In the genomic region with DNA sequence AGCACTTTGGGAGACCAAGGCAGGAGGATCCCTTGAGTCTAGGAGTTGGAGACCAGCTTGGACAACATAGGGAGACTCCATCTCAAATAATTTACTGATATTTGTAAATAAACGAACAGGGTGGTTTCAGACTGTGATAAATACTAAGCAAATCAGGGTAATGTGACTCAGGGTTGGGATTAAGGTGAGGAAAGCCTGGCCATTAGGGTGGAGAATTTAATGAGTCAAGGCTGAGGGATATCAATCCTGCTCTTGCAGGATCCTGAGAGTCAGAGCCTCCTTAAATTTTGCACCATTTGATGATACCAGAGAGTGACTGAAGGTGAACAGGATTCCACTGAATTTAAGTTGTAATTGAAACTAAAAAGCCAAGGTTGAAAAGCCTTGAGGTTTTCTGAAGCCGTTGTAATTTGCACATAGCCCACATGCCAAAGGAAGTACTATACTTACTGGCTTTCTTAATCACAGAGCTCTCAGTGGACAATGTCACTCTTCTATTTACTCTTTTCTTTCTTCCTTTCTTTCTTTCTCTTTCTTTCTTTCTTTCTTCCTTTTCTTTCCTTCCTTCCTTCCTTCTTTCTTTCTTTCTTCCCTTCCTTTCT, we compare ENCODE assay signal across 10 cellular contexts. TPM values are rescaled to one million over a fixed set of nuclear protein-coding genes. Genes with fewer than 3 reads are reported as not detected.
DNase-seq lines count a peak whose midpoint lies in the region; TF ChIP-seq lines count a peak whose summit lies in the region.
"Had no signal": no experiment of that assay in that cellular context is flagged by ENCODE, and none has a peak within 500 bp of the region (broad histone marks: within the 10 kb centered on the region; RNA-seq: fewer than 3 reads in every experiment).

No MANE protein-coding gene starts in this region.

- H3K9me3 ChIP-seq in A673 (ENCODE audit: low read depth, low read length, poor library complexity, severe bottlenecking) = no peaks in the 10 kb centered on the region

- no TSS peak for BruUV-seq in A673 (replicated peaks; lab: Mats Ljungman, UMichigan)

- peak overlapping the region; percentile 35 for H3K4me3 Mint-ChIP-seq in activated naive CD4-positive, alpha-beta T cell treated with anti-CD3 and anti-CD28 coated beads, Interleukin-2, amount 10 ng/mL, durations not matched to agents 7 days and 5 days
- H3K4me3 Mint-ChIP-seq in activated naive CD8-positive, alpha-beta T cell = peak overlapping the region; percentile 10
- H3K4me3 Mint-ChIP-seq in progenitor cell of endocrine pancreas (ENCODE audit: low read depth) = no peak overlapping the region

- H3K27ac Mint-ChIP-seq in activated naive CD4-positive, alpha-beta T cell treated with anti-CD3 and anti-CD28 coated beads, Interleukin-2, amount 10 ng/mL, durations not matched to agents 7 days and 5 days = peak overlapping the region; percentile 82
- H3K27ac Mint-ChIP-seq in activated naive CD8-positive, alpha-beta T cell = no peak overlapping the region
- no peak overlapping the region for H3K27ac Mint-ChIP-seq in progenitor cell of endocrine pancreas

- CTCF ChIA-PET in activated naive CD4-positive, alpha-beta T cell treated with anti-CD3 and anti-CD28 coated beads, Interleukin-2, amount 10 ng/mL, durations not matched to agents 7 days and 5 days (lab: Charles Lee) = no interaction called here
- CTCF ChIA-PET in A673 (lab: Charles Lee) = no interaction called here

- H3K9me3 Mint-ChIP-seq in activated naive CD4-positive, alpha-beta T cell treated with anti-CD3 and anti-CD28 coated beads, Interleukin-2, amount 10 ng/mL, durations not matched to agents 7 days and 5 days = no peaks in the 10 kb centered on the region
- H3K9me3 Mint-ChIP-seq in activated naive CD8-positive, alpha-beta T cell (ENCODE audit: low read depth) = no peaks in the 10 kb centered on the region
- H3K9me3 Mint-ChIP-seq in progenitor cell of endocrine pancreas (ENCODE audit: low read depth) = peaks cover 4% of the 10 kb centered on the region

- no peaks in the 10 kb centered on the region for H3K27me3 ChIP-seq in A673 (replicated peaks; ENCODE audit: insufficient read depth, low read depth, low read length, poor library complexity)

- peaks cover 41% of the 10 kb centered on the region for H3K4me1 Mint-ChIP-seq in activated naive CD4-positive, alpha-beta T cell treated with anti-CD3 and anti-CD28 coated beads, Interleukin-2, amount 10 ng/mL, durations not matched to agents 7 days and 5 days
- H3K4me1 Mint-ChIP-seq in activated naive CD8-positive, alpha-beta T cell (ENCODE audit: low read depth) = peaks cover 22% of the 10 kb centered on the region
- H3K4me1 Mint-ChIP-seq in progenitor cell of endocrine pancreas (ENCODE audit: low read depth) = peaks cover 11% of the 10 kb centered on the region

- no peaks in the 10 kb centered on the region for H3K27me3 Mint-ChIP-seq in activated naive CD4-positive, alpha-beta T cell treated with anti-CD3 and anti-CD28 coated beads, Interleukin-2, amount 10 ng/mL, durations not matched to agents 7 days and 5 days
- H3K27me3 Mint-ChIP-seq in activated naive CD8-positive, alpha-beta T cell = no peaks in the 10 kb centered on the region
- H3K27me3 Mint-ChIP-seq in progenitor cell of endocrine pancreas = no peaks in the 10 kb centered on the region

- peaks cover 11% of the 10 kb centered on the region for H3K4me1 ChIP-seq in A673 (ENCODE audit: insufficient read depth, low read length, poor library complexity, severe bottlenecking)

- no peaks in the 10 kb centered on the region for H3K36me3 ChIP-seq in A673 (ENCODE audit: insufficient read depth, low read length, poor library complexity, severe bottlenecking)

- DNase-seq in activated naive CD4-positive, alpha-beta T cell treated with anti-CD3 and anti-CD28 coated beads, Interleukin-2, amount 10 ng/mL, durations not matched to agents 7 days and 5 days = no peak
- no peak for DNase-seq in activated naive CD4-positive, alpha-beta T cell (lab: John Stamatoyannopoulos, UW)
- peak; percentile 37 for DNase-seq in HPDE6-E6E7 (ENCODE audit: extremely low spot score)
- peak; percentile 45 for DNase-seq in renal cortical epithelial cell (ENCODE audit: low read depth)
- DNase-seq in A673 (ENCODE audit: low spot score) = no peak
- no peak for DNase-seq in DMS 273 (lab: John Stamatoyannopoulos, UW; ENCODE audit: unreplicated experiment)
- no peak for DNase-seq in progenitor cell of endocrine pancreas (ENCODE audit: low spot score, unreplicated experiment)
- DNase-seq: anterior cingulate cortex, NCI-H2107 had no signal

- no peak overlapping the region for H3K4me3 ChIP-seq in A673 (ENCODE audit: low read depth, low read length, poor library complexity, severe bottlenecking)

- peaks cover 39% of the 10 kb centered on the region for H3K36me3 Mint-ChIP-seq in activated naive CD4-positive, alpha-beta T cell treated with anti-CD3 and anti-CD28 coated beads, Interleukin-2, amount 10 ng/mL, durations not matched to agents 7 days and 5 days
- peaks cover 6% of the 10 kb centered on the region for H3K36me3 Mint-ChIP-seq in activated naive CD8-positive, alpha-beta T cell
- H3K36me3 Mint-ChIP-seq in progenitor cell of endocrine pancreas (ENCODE audit: insufficient read depth) = peaks cover 8% of the 10 kb centered on the region

- TF ChIP-seq CTCF in A673 (conservative IDR thresholded peaks at IDR 0.05; ENCODE audit: low read depth, low read length) (no peak), progenitor cell of endocrine pancreas (IDR thresholded peaks at IDR 0.05; ENCODE audit: unreplicated experiment) (no peak)

- intact Hi-C loops in A673 (cut with micrococcal nuclease; ENCODE audit: unreplicated experiment) = no loop called here

- POLR2A ChIA-PET in A673 (lab: Charles Lee; ENCODE audit: low non-redundant PET) = no interaction called here

- H3K27ac ChIP-seq in A673 (ENCODE audit: low read depth, low read length, poor library complexity, severe bottlenecking) = no peak overlapping the region

RNA-seq across cellular contexts. Expression of a gene that starts 28.6 kb away (rescaled TPM):
- 48.0 and 50.9 TPM in 2 replicates for total RNA-seq in renal cortical epithelial cell
- 19.9 and 23.0 TPM in 2 replicates for total RNA-seq in A673 (2021)
- total RNA-seq in progenitor cell of endocrine pancreas = 11.5 and 12.7 TPM in 2 replicates

Comparison
In these comparisons a context has a peak if more than half of its experiments do, and no peak if none do; other contexts are left out.
1. DNase-seq: peak in HPDE6-E6E7 (single experiment) and renal cortical epithelial cell (single experiment); none in activated naive CD4-positive, alpha-beta T cell treated with anti-CD3 and anti-CD28 coated beads, Interleukin-2, amount 10 ng/mL, durations not matched to agents 7 days and 5 days (single experiment), activated naive CD4-positive, alpha-beta T cell (0 of 4), A673 (single experiment), DMS 273 (single experiment) and progenitor cell of endocrine pancreas (single experiment).